Comparison of ENCODE assay signal across 21 cellular contexts in the genomic region with DNA sequence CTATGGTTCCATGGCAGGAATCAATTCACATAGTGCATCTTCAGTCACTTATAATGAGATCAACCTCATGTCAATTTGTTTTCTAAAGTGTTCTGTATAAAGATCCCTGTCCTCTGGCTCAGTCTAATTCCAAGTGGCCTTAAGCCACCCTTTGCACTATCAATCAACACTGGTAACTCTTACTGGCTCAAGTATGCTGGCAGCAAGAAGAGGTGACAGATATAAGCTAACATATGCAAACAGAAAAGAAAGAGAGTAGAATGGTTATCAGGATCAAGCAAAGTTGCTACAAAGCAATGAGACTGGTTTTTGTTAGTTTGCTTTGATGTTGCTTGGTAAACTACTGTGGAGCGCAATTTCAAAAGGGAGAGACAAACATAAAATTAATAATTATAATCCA.
"Had no signal": no experiment of that assay in that cellular context is flagged by ENCODE, and none has a peak within 500 bp of the region (broad histone marks: within the 10 kb centered on the region; RNA-seq: fewer than 3 reads in every experiment).

No MANE protein-coding gene starts in this region.

- H3K27ac Mint-ChIP-seq: IgD-negative memory B cell had no signal

- H3K27me3 ChIP-seq: SJSA1 had no signal

- H3K4me3 ChIP-seq: SJSA1, SK-N-MC had no signal

- H3K4me3 Mint-ChIP-seq: IgD-negative memory B cell had no signal

- H3K9me3 Mint-ChIP-seq: IgD-negative memory B cell had no signal

- H3K27me3 Mint-ChIP-seq: IgD-negative memory B cell had no signal

- DNase-seq: KBM-7, MV-4-11, NCI-H1048, NCI-H1105, NCI-H1417, NCI-H1436 treated with DMSO at 0.1 percent for 48 hours, NCI-H1694, NCI-H187 treated with DMSO at 0.1 percent for 48 hours, NCI-H2029 treated with DMSO at 0.1 percent for 48 hours, NCI-H2171 treated with DMSO at 0.1 percent for 48 hours, NCI-H345, NCI-H446 treated with DMSO at 0.1 percent for 48 hours, NCI-H510A treated with DMSO at 0.1 percent for 48 hours, NCI-H526, Right ventricle myocardium superior, RPMI8226, SIG-M5 had no signal

- H3K9me3 ChIP-seq: SJSA1 had no signal

- H3K36me3 Mint-ChIP-seq: IgD-negative memory B cell had no signal

- H3K27ac ChIP-seq: HL-60, SJSA1, SK-N-MC had no signal

- H3K4me1 ChIP-seq: SJSA1 had no signal

- H3K36me3 ChIP-seq: SJSA1 had no signal
